ENCODE assay signal across 17 cellular contexts in genomic region chr11:67412495-67413179, GRCh38. TPM values are rescaled to one million over a fixed set of nuclear protein-coding genes. Genes with fewer than 3 reads are reported as not detected.
A peak's percentile ranks its signal among the peaks of the same experiment; 100 is the strongest.
DNase-seq lines count a peak whose midpoint lies in the region; ATAC-seq and TF ChIP-seq lines count a peak whose summit lies in the region.
"Had no signal": no experiment of that assay in that cellular context is flagged by ENCODE, and none has a peak within 500 bp of the region (broad histone marks: within the 10 kb centered on the region; RNA-seq: fewer than 3 reads in every experiment).

No MANE protein-coding gene starts in this region.

- CTCF ChIA-PET in activated CD4-positive, alpha-beta T cell treated with anti-CD3 and anti-CD28 coated beads, Interleukin-2, amount 10 ng/mL, durations not matched to agents 7 days and 5 days (lab: Charles Lee): interaction anchor here (0.8 to 4.0 kb wide), 5 partner anchors 9 to 61 kb away, joined by 3 to 27 read pairs (median 5); partner anchors contain the start of genes PPP1CA and TBC1D10C
- CTCF ChIA-PET in activated B cell treated with CpG ODN at 0.5 μM for 24 hours (lab: Charles Lee): interaction anchor here (1.0 to 3.2 kb wide), 3 partner anchors 8 to 12 kb away, joined by 3 to 18 read pairs (median 9); partner anchors contain the start of genes PPP1CA and TBC1D10C

- H3K36me3 ChIP-seq in neural progenitor cell: no peaks in the 10 kb centered on the region
- H3K36me3 ChIP-seq: breast epithelium, tibial nerve had no signal

- TF ChIP-seq CTCF in activated B cell treated with CpG ODN at 0.5 μM for 24 hours (IDR thresholded peaks at IDR 0.05) (no peak), neural progenitor cell (IDR thresholded peaks at IDR 0.05) (no peak)

- peaks cover 22% of the 10 kb centered on the region for H3F3A ChIP-seq in neural progenitor cell (ENCODE audit: low read depth)

- H3K36me3 Mint-ChIP-seq in activated CD4-positive, alpha-beta T cell treated with anti-CD3 and anti-CD28 coated beads, Interleukin-2, amount 10 ng/mL, durations not matched to agents 7 days and 5 days (ENCODE audit: low read depth): peaks cover 34% of the 10 kb centered on the region
- peaks cover 11% of the 10 kb centered on the region for H3K36me3 Mint-ChIP-seq in activated B cell treated with CpG ODN at 0.5 μM for 24 hours (ENCODE audit: low read depth)
- H3K36me3 Mint-ChIP-seq in neural progenitor cell: no peaks in the 10 kb centered on the region
- H3K36me3 Mint-ChIP-seq: mesothelial cell of epicardium had no signal

- no peak overlapping the region for H3K9ac ChIP-seq in neural progenitor cell

- no peaks in the 10 kb centered on the region for H4K20me1 ChIP-seq in neural progenitor cell (ENCODE audit: low read depth)

- no peak overlapping the region for H3K4me3 Mint-ChIP-seq in activated CD4-positive, alpha-beta T cell treated with anti-CD3 and anti-CD28 coated beads, Interleukin-2, amount 10 ng/mL, durations not matched to agents 7 days and 5 days
- H3K4me3 Mint-ChIP-seq in activated B cell treated with CpG ODN at 0.5 μM for 24 hours (peak overlapping the region; percentile 41), neural progenitor cell (peak overlapping the region; percentile 33)

- peaks cover 1% of the 10 kb centered on the region for H3K27me3 Mint-ChIP-seq in activated CD4-positive, alpha-beta T cell treated with anti-CD3 and anti-CD28 coated beads, Interleukin-2, amount 10 ng/mL, durations not matched to agents 7 days and 5 days
- H3K27me3 Mint-ChIP-seq in activated B cell treated with CpG ODN at 0.5 μM for 24 hours: no peaks in the 10 kb centered on the region
- peaks cover 26% of the 10 kb centered on the region for H3K27me3 Mint-ChIP-seq in neural progenitor cell (ENCODE audit: insufficient read depth, low read depth)

- intact Hi-C loops in activated B cell treated with CpG ODN at 0.5 μM for 24 hours (cut with micrococcal nuclease): no loop called here

- ATAC-seq in activated B cell treated with CpG ODN at 0.5 μM for 24 hours (ENCODE audit: low read depth) (no peak), HG03571 (IDR thresholded peaks at IDR 0.05; ENCODE audit: unreplicated experiment) (no peak), GM18511 (IDR thresholded peaks at IDR 0.05; ENCODE audit: unreplicated experiment) (no peak)

- H3K79me2 ChIP-seq in neural progenitor cell (ENCODE audit: low read depth): no peaks in the 10 kb centered on the region

- no peaks in the 10 kb centered on the region for H3K9me3 ChIP-seq in neural progenitor cell (ENCODE audit: low read depth)
- H3K9me3 ChIP-seq: breast epithelium, tibial nerve had no signal

- peak overlapping the region; percentile 76 for H3K27ac Mint-ChIP-seq in activated CD4-positive, alpha-beta T cell treated with anti-CD3 and anti-CD28 coated beads, Interleukin-2, amount 10 ng/mL, durations not matched to agents 7 days and 5 days
- peak overlapping the region; percentile 76 for H3K27ac Mint-ChIP-seq in activated B cell treated with CpG ODN at 0.5 μM for 24 hours
- H3K27ac Mint-ChIP-seq in neural progenitor cell: no peak overlapping the region
- H3K27ac Mint-ChIP-seq: H9 had no signal

- H3K27me3 ChIP-seq in neural progenitor cell: peaks cover 28% of the 10 kb centered on the region

- no peak overlapping the region for H3K4me2 ChIP-seq in neural progenitor cell

- no peak for DNase-seq in activated CD4-positive, alpha-beta T cell treated with anti-CD3 and anti-CD28 coated beads, Interleukin-2, amount 10 ng/mL, durations not matched to agents 7 days and 5 days
- no peak for DNase-seq in activated CD4-positive, alpha-beta T cell treated with anti-CD3 and anti-CD28 coated beads, Interleukin-2, amount 50 U/mL, for 4 hours
- DNase-seq in activated B cell treated with CpG ODN at 0.5 μM for 24 hours: no peak
- no peak for DNase-seq in neural progenitor cell (ENCODE audit: low spot score)
- DNase-seq: activated CD4-positive, alpha-beta T cell treated with anti-CD3 and anti-CD28 coated beads for 1 hour; activated effector memory CD4-positive, alpha-beta T cell treated with Interleukin-2 at 50 U/mL for 16 hours; H9; NCI-H187 treated with DMSO at 0.1 percent for 48 hours; NCI-H524 treated with DMSO at 0.1 percent for 48 hours; stimulated activated CD4-positive, alpha-beta T cell treated with anti-CD3 and anti-CD28 coated beads, Interleukin-12 subunit alpha, Interleukin-12 subunit beta, amount 100 ng/mL, for 4 hours; SW 1271 had no signal

- no peaks in the 10 kb centered on the region for H3K9me3 Mint-ChIP-seq in activated CD4-positive, alpha-beta T cell treated with anti-CD3 and anti-CD28 coated beads, Interleukin-2, amount 10 ng/mL, durations not matched to agents 7 days and 5 days
- H3K9me3 Mint-ChIP-seq in activated B cell treated with CpG ODN at 0.5 μM for 24 hours (no peaks in the 10 kb centered on the region), neural progenitor cell (no peaks in the 10 kb centered on the region)
- H3K9me3 Mint-ChIP-seq: H9, mesothelial cell of epicardium had no signal

- H2AFZ ChIP-seq in neural progenitor cell (replicated peaks): no peak overlapping the region

- H3K4me1 Mint-ChIP-seq in activated CD4-positive, alpha-beta T cell treated with anti-CD3 and anti-CD28 coated beads, Interleukin-2, amount 10 ng/mL, durations not matched to agents 7 days and 5 days: peaks cover 74% of the 10 kb centered on the region
- H3K4me1 Mint-ChIP-seq in activated B cell treated with CpG ODN at 0.5 μM for 24 hours (peaks cover 84% of the 10 kb centered on the region), neural progenitor cell (peaks cover 23% of the 10 kb centered on the region)

- H3K4me3 ChIP-seq in neural progenitor cell: no peak overlapping the region
- H3K4me3 ChIP-seq: breast epithelium, tibial nerve had no signal

- peaks cover 22% of the 10 kb centered on the region for H3K4me1 ChIP-seq in neural progenitor cell

- POLR2A ChIA-PET in activated CD4-positive, alpha-beta T cell treated with anti-CD3 and anti-CD28 coated beads, Interleukin-2, amount 10 ng/mL, durations not matched to agents 7 days and 5 days (lab: Charles Lee): no interaction called here
- POLR2A ChIA-PET in activated B cell treated with CpG ODN at 0.5 μM for 24 hours (lab: Charles Lee): interaction anchor here (0.5 to 13.9 kb wide), 22 partner anchors 7 to 172 kb away, joined by 3 to 404 read pairs (median 5); partner anchors contain the start of genes AIP, CDK2AP2, CORO1B and POLD4

- no peak overlapping the region for H3K27ac ChIP-seq in neural progenitor cell
- H3K27ac ChIP-seq: breast epithelium had no signal

RNA-seq across cellular contexts. Expression of gene CARNS1, which starts 2.8 kb away (rescaled TPM):
- total RNA-seq in activated CD4-positive, alpha-beta T cell treated with anti-CD3 and anti-CD28 coated beads, Interleukin-2, amount 10 ng/mL, durations not matched to agents 7 days and 5 days: 1 to 10 TPM; 1.2 to 1.9 TPM
- total RNA-seq in activated B cell treated with CpG ODN at 0.5 μM for 24 hours (5.7 and 6.3 TPM in 2 replicates), neural progenitor cell (ENCODE audit: low replicate concordance) (0.22 and 0.52 TPM in 2 replicates)
- total RNA-seq: A172 had no signal

RNA-seq across cellular contexts. Expression of gene TBC1D10C, which starts 8.8 kb away (rescaled TPM):
- 100 to 1,000 TPM; 256 to 323 TPM for total RNA-seq in activated CD4-positive, alpha-beta T cell treated with anti-CD3 and anti-CD28 coated beads, Interleukin-2, amount 10 ng/mL, durations not matched to agents 7 days and 5 days
- total RNA-seq in activated B cell treated with CpG ODN at 0.5 μM for 24 hours: 158 and 163 TPM in 2 replicates
- total RNA-seq in neural progenitor cell (ENCODE audit: low replicate concordance): 0.15 and 1.1 TPM in 2 replicates
- total RNA-seq: A172 had no signal

RNA-seq across cellular contexts. Expression of gene PPP1CA, which starts 11.0 kb away (rescaled TPM):
- 100 to 1,000 TPM; 301 to 331 TPM for total RNA-seq in activated CD4-positive, alpha-beta T cell treated with anti-CD3 and anti-CD28 coated beads, Interleukin-2, amount 10 ng/mL, durations not matched to agents 7 days and 5 days
- 349 and 354 TPM in 2 replicates for total RNA-seq in activated B cell treated with CpG ODN at 0.5 μM for 24 hours
- total RNA-seq in neural progenitor cell (ENCODE audit: low replicate concordance): 102 and 189 TPM in 2 replicates

RNA-seq across cellular contexts. Expression of gene RPS6KB2, which starts 15.7 kb away (rescaled TPM):
- 10 to 100 TPM; 57.5 to 68.1 TPM for total RNA-seq in activated CD4-positive, alpha-beta T cell treated with anti-CD3 and anti-CD28 coated beads, Interleukin-2, amount 10 ng/mL, durations not matched to agents 7 days and 5 days
- total RNA-seq in activated B cell treated with CpG ODN at 0.5 μM for 24 hours (66.9 and 74.5 TPM in 2 replicates), neural progenitor cell (ENCODE audit: low replicate concordance) (23.7 and 51.3 TPM in 2 replicates)

RNA-seq across cellular contexts. Expression of gene RAD9A, which starts 20.9 kb away (rescaled TPM):
- total RNA-seq in activated CD4-positive, alpha-beta T cell treated with anti-CD3 and anti-CD28 coated beads, Interleukin-2, amount 10 ng/mL, durations not matched to agents 7 days and 5 days: 10 to 100 TPM; 49.3 to 53.7 TPM
- total RNA-seq in activated B cell treated with CpG ODN at 0.5 μM for 24 hours (30.4 and 35.2 TPM in 2 replicates), neural progenitor cell (ENCODE audit: low replicate concordance) (10.4 and 37.5 TPM in 2 replicates)

Comparison
In these comparisons a context has a peak if more than half of its experiments do, and no peak if none do; other contexts are left out.
1. RNA of gene TBC1D10C, which starts 8.8 kb away (total RNA-seq): 256 to 323 TPM in activated CD4-positive, alpha-beta T cell treated with anti-CD3 and anti-CD28 coated beads, Interleukin-2, amount 10 ng/mL, durations not matched to agents 7 days and 5 days and 158 to 163 TPM in activated B cell treated with CpG ODN at 0.5 μM for 24 hours; 0.15 to 1.1 TPM in neural progenitor cell; every median in the first group is over 10 times any median in the second.